In the genomic region with DNA sequence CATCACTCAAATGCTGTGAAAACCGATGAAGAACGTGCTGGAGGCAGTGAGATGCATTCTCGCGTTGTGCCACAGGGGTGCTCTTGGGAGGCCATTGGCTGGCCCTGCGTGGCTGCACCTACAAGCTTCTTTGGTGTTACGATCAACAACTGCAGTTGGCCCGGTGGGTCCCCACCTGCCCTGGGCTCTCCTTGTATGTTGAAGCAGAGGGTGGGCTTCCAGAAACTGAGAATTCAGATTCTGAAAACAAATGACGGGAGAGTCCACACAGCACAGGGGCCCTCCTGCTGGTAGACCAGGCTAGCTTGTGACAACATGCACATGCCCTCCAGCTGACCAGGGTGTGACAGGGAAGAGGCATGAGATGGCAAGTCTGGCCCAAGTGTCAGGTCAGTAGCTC, we compare ENCODE assay signal across 13 cellular contexts. TPM values are rescaled to one million over a fixed set of nuclear protein-coding genes. Genes with fewer than 3 reads are reported as not detected.
DNase-seq lines count a peak whose midpoint lies in the region; ATAC-seq, FAIRE-seq and TF ChIP-seq lines count a peak whose summit lies in the region.
"Had no signal": no experiment of that assay in that cellular context is flagged by ENCODE, and none has a peak within 500 bp of the region (broad histone marks: within the 10 kb centered on the region; RNA-seq: fewer than 3 reads in every experiment).

No MANE protein-coding gene starts in this region.

- TF ChIP-seq CTCF in Panc1 (IDR thresholded peaks at IDR 0.05) (0 out of 2 replicates have a peak, but pooled peaks have one; percentile 29), fibroblast of the aortic adventitia (IDR thresholded peaks at IDR 0.05; ENCODE audit: insufficient read depth, low read length) (peak; percentile 37), tibial nerve (IDR thresholded peaks at IDR 0.05) (no peak), lower lobe of right lung (IDR thresholded peaks at IDR 0.05) (no peak)

- H3K27me3 ChIP-seq in Panc1 (ENCODE audit: control insufficient read depth, insufficient read depth, low read length) (no peaks in the 10 kb centered on the region), tibial nerve (no peaks in the 10 kb centered on the region), lower lobe of right lung (ENCODE audit: low read depth) (no peaks in the 10 kb centered on the region)
- H3K27me3 ChIP-seq: uterus had no signal

- H3K36me3 ChIP-seq in Panc1 (ENCODE audit: control insufficient read depth, insufficient read depth, low read length) (no peaks in the 10 kb centered on the region), tibial nerve (peaks cover 0 to 30% (median 0%) of the 10 kb centered on the region in 3 donors), lower lobe of right lung (peaks cover 24% of the 10 kb centered on the region)
- H3K36me3 ChIP-seq: uterus had no signal

- CTCF ChIA-PET in Panc1 (lab: Charles Lee): interaction anchor here (0.5 kb wide), 1 partner anchor 572 kb away, joined by 4 read pairs; no protein-coding TSS in a partner anchor

- no peaks in the 10 kb centered on the region for H3K4me1 ChIP-seq in Panc1 (ENCODE audit: control insufficient read depth, insufficient read depth, low read length)
- H3K4me1 ChIP-seq in tibial nerve: no peaks in the 10 kb centered on the region
- H3K4me1 ChIP-seq in lower lobe of right lung: no peaks in the 10 kb centered on the region
- H3K4me1 ChIP-seq: uterus had no signal

- peak; percentile 52 for FAIRE-seq in urothelium cell line (lab: Jason Lieb, UNC)

- H3K4me3 ChIP-seq in Panc1 (ENCODE audit: low read depth in 2 of 2, low read length in 2 of 2) (no peak overlapping the region), fibroblast of the aortic adventitia (ENCODE audit: low read depth, low read length) (no peak overlapping the region), tibial nerve (no peak overlapping the region), lower lobe of right lung (no peak overlapping the region)
- H3K4me3 ChIP-seq: uterus had no signal

- no peak overlapping the region for H3K27ac ChIP-seq in Panc1 (ENCODE audit: low read length)
- H3K27ac ChIP-seq in tibial nerve: no peak overlapping the region
- no peak overlapping the region for H3K27ac ChIP-seq in lower lobe of right lung
- H3K27ac ChIP-seq: uterus had no signal

- no peak overlapping the region for H3K4me3 Mint-ChIP-seq in stimulated activated naive CD8-positive, alpha-beta T cell treated with anti-CD3 and anti-CD28 coated beads, Interleukin-15, amount 100 ng/mL, for 72 hours
- H3K4me3 Mint-ChIP-seq: CD4-positive, CD25-positive, alpha-beta regulatory T cell; immature natural killer cell; naive B cell; T-helper 1 cell treated with Interleukin-12 subunit alpha and Interleukin-12 subunit beta and Interleukin-4 antibody, amounts not matched to agents 30 μg/mL and 1 μg/mL, for 36 hours had no signal

- 78 to 85% methylated on average over 8 of the region's 8 CpGs for WGBS in tibial nerve, 2 donors

- POLR2A ChIA-PET in Panc1 (lab: Charles Lee): no interaction called here

- TF ChIP-seq EP300 in tibial nerve (IDR thresholded peaks at IDR 0.05): no peak

- H3K9me3 Mint-ChIP-seq in stimulated activated naive CD8-positive, alpha-beta T cell treated with anti-CD3 and anti-CD28 coated beads, Interleukin-15, amount 100 ng/mL, for 72 hours: peaks cover 2 to 7% of the 10 kb centered on the region in 2 donors

- no peak overlapping the region for H3K27ac Mint-ChIP-seq in stimulated activated naive CD8-positive, alpha-beta T cell treated with anti-CD3 and anti-CD28 coated beads, Interleukin-15, amount 100 ng/mL, for 72 hours
- H3K27ac Mint-ChIP-seq: CD4-positive, CD25-positive, alpha-beta regulatory T cell; immature natural killer cell; T-helper 1 cell treated with Interleukin-12 subunit alpha and Interleukin-12 subunit beta and Interleukin-4 antibody, amounts not matched to agents 30 μg/mL and 1 μg/mL, for 36 hours had no signal

- intact Hi-C loops in Panc1 (cut with micrococcal nuclease; ENCODE audit: unreplicated experiment): no loop called here
- intact Hi-C loops in lower lobe of right lung (cut with DNase I): no loop called here

- peaks cover 48% of the 10 kb centered on the region for H3K27me3 Mint-ChIP-seq in stimulated activated naive CD8-positive, alpha-beta T cell treated with anti-CD3 and anti-CD28 coated beads, Interleukin-15, amount 100 ng/mL, for 72 hours

- peaks cover 9% of the 10 kb centered on the region for H3K4me1 Mint-ChIP-seq in stimulated activated naive CD8-positive, alpha-beta T cell treated with anti-CD3 and anti-CD28 coated beads, Interleukin-15, amount 100 ng/mL, for 72 hours
- H3K4me1 Mint-ChIP-seq: immature natural killer cell, naive B cell had no signal

- H3K9me3 ChIP-seq in Panc1 (ENCODE audit: control insufficient read depth, insufficient read depth, low read depth, low read length) (no peaks in the 10 kb centered on the region), tibial nerve (peaks cover 0 to 6% (median 0%) of the 10 kb centered on the region in 4 donors), lower lobe of right lung (no peaks in the 10 kb centered on the region)
- H3K9me3 ChIP-seq: uterus had no signal

- no TSS peak for BruUV-seq in Panc1 (replicated peaks; lab: Mats Ljungman, UMichigan)

- DNase-seq in stimulated activated naive CD8-positive, alpha-beta T cell treated with anti-CD3 and anti-CD28 coated beads, Interleukin-15, amount 100 ng/mL, for 72 hours: no peak
- no peak for DNase-seq in stimulated activated naive CD8-positive, alpha-beta T cell treated with anti-CD3 and anti-CD28 coated beads, Interleukin-15, Interleukin-2, amounts not matched to agents 100 U/mL and 50 U/mL, for 24 hours
- DNase-seq in Panc1 (ENCODE audit: low read depth, low spot score): no peak
- DNase-seq in fibroblast of the aortic adventitia (ENCODE audit: low read depth): no peak
- DNase-seq in urothelium cell line (ENCODE audit: low spot score): no peak
- DNase-seq in tibial nerve (ENCODE audit: low spot score in 2 of 2): no peak
- DNase-seq in lower lobe of right lung: no peak
- DNase-seq: CD4-positive, CD25-positive, alpha-beta regulatory T cell; immature natural killer cell; naive B cell; uterus had no signal

- no peak for TF ChIP-seq POLR2A in tibial nerve (IDR thresholded peaks at IDR 0.05)

- in situ Hi-C loops in Panc1 (cut with HindIII; ENCODE audit: low pct_unique_long_range_greater_than_20kb, low sequenced_read_pairs): no loop called here

- peak; percentile 37 for ATAC-seq in stimulated activated naive CD8-positive, alpha-beta T cell treated with anti-CD3 and anti-CD28 coated beads, Interleukin-15, amount 100 ng/mL, for 72 hours
- ATAC-seq in stimulated activated naive CD8-positive, alpha-beta T cell treated with anti-CD3 and anti-CD28 coated beads, Interleukin-15, Interleukin-2, amounts not matched to agents 100 U/mL and 50 U/mL, for 24 hours: no peak
- ATAC-seq in Panc1: no peak; the same call in 1 of the 2 replicates
- ATAC-seq in GM21717 (IDR thresholded peaks at IDR 0.05; ENCODE audit: unreplicated experiment): no peak
- no peak for ATAC-seq in lower lobe of right lung

RNA-seq across cellular contexts. Expression of a gene that starts 23.7 kb away (rescaled TPM):
- total RNA-seq in Panc1 (2021; ENCODE audit: unreplicated experiment): not detected
- not detected for polyA plus RNA-seq in Panc1 (2012; ENCODE audit: insufficient read length)
- not detected in 2 replicates for total RNA-seq in fibroblast of the aortic adventitia (ENCODE audit: low replicate concordance)
- under 1 TPM in 1 of 4 donors, not detected in 3; 0.66 TPM for total RNA-seq in tibial nerve
- total RNA-seq in lower lobe of right lung: 3.0 TPM
- total RNA-seq: CD4-positive, CD25-positive, alpha-beta regulatory T cell; uterus had no signal
- polyA plus RNA-seq: CD4-positive, CD25-positive, alpha-beta regulatory T cell; immature natural killer cell had no signal

Comparison
In these comparisons a context has a peak if more than half of its experiments do, and no peak if none do; other contexts are left out.
1. CTCF ChIP-seq: peak in Panc1 (single experiment) and fibroblast of the aortic adventitia (single experiment); none in tibial nerve (0 of 5) and lower lobe of right lung (single experiment).